22 cellular contexts compared by ENCODE assay signal in the genomic region with DNA sequence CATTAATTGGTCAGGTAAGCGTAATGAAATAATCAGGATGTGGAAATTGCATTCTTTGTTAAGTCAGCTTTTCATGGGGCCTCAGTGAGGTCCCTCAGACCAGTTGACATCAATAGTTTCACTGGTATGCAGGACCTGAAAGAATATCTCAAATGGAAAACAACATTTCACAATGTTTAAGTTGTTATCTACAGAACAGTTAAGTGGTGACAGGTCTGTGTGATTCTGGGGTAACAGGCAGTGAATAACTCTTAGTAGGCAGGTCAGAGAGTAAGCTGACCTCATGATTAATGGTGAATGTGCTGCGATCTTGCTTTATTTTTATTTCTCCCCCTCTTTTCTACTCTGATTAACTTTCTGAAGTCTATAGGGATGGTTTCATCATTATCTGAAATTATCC. TPM values are rescaled to one million over a fixed set of nuclear protein-coding genes. Genes with fewer than 3 reads are reported as not detected.
"Had no signal": no experiment of that assay in that cellular context is flagged by ENCODE, and none has a peak within 500 bp of the region (broad histone marks: within the 10 kb centered on the region; RNA-seq: fewer than 3 reads in every experiment).

No MANE protein-coding gene starts in this region.

- H3K27me3 ChIP-seq: colonic mucosa, left lung, tibial nerve had no signal

- H3K4me1 Mint-ChIP-seq: activated naive CD4-positive, alpha-beta T cell treated with anti-CD3 and anti-CD28 coated beads, Interleukin-2, amount 50 U/mL, for 24 hours had no signal

- H3K4me3 ChIP-seq: colonic mucosa, left lung, tibial nerve had no signal

- H3K36me3 ChIP-seq: colonic mucosa, left lung, tibial nerve, WERI-Rb-1 had no signal

- DNase-seq: activated CD4-positive, alpha-beta T cell treated with anti-CD3 and anti-CD28 coated beads for 1 hour; activated CD8-positive, alpha-beta memory T cell treated with anti-CD3 and anti-CD28 coated beads for 24 hours; activated CD8-positive, alpha-beta memory T cell treated with anti-CD3 and anti-CD28 coated beads, Interleukin-2, amount 50 U/mL, for 48 hours; activated effector memory CD4-positive, alpha-beta T cell treated with Interleukin-2 at 50 U/mL for 16 hours; activated T-cell treated with anti-CD3 and anti-CD28 coated beads, Interleukin-2, amount 50 U/mL, for 48 hours; central memory CD4-positive, alpha-beta T cell; colonic mucosa; left lung; nephron progenitor cell; nucleus accumbens; retina; stimulated activated CD4-positive, alpha-beta T cell treated with anti-CD3 and anti-CD28 coated beads, Interleukin-12 subunit alpha, Interleukin-12 subunit beta, amount 100 ng/mL, for 4 hours; stimulated activated CD4-positive, alpha-beta T cell treated with anti-CD3 and anti-CD28 coated beads, Interleukin-2, amount 100 ng/mL, for 24 hours; stimulated activated naive CD4-positive, alpha-beta T cell treated with Interleukin-2 at 50 U/mL for 16 hours; T-helper 17 cell; WERI-Rb-1 had no signal

- H3K27ac Mint-ChIP-seq: activated naive CD4-positive, alpha-beta T cell treated with anti-CD3 and anti-CD28 coated beads, Interleukin-2, amount 50 U/mL, for 24 hours; nephron progenitor cell; T-helper 17 cell had no signal

- H3K27ac ChIP-seq: colonic mucosa, left lung, tibial nerve, WERI-Rb-1 had no signal

- H3K9me3 ChIP-seq: colonic mucosa, left lung had no signal

- FAIRE-seq: endometrium, frontal cortex, urothelium cell line had no signal

- H3K36me3 Mint-ChIP-seq: activated naive CD4-positive, alpha-beta T cell treated with anti-CD3 and anti-CD28 coated beads, Interleukin-2, amount 50 U/mL, for 24 hours had no signal

- H3K4me3 Mint-ChIP-seq: activated naive CD4-positive, alpha-beta T cell treated with anti-CD3 and anti-CD28 coated beads, Interleukin-2, amount 50 U/mL, for 24 hours; nephron progenitor cell; T-helper 17 cell had no signal

- H3K4me1 ChIP-seq: colonic mucosa, tibial nerve had no signal

RNA-seq across cellular contexts. Expression of gene ACP3, which starts 28.9 kb away (rescaled TPM):
- total RNA-seq: frontal cortex, lung microvascular endothelial cell had no signal
